Comparison of ENCODE assay signal across 8 cellular contexts in genomic region chr15:79310612-79310984, GRCh38. TPM values are rescaled to one million over a fixed set of nuclear protein-coding genes. Genes with fewer than 3 reads are reported as not detected.
DNase-seq lines count a peak whose midpoint lies in the region; ATAC-seq and TF ChIP-seq lines count a peak whose summit lies in the region.

No MANE protein-coding gene starts in this region.

- H3K79me1 ChIP-seq in neuronal stem cell (ENCODE audit: low read depth, low read length), result peaks cover 3% of the 10 kb centered on the region

- H3K36me3 ChIP-seq in neuronal stem cell (replicated peaks in 1 of 2; ENCODE audit: control insufficient read depth in 2 of 2, insufficient read depth in 2 of 2, low read length in 2 of 2), result peaks cover 14 to 28% of the 10 kb centered on the region in 2 donors

- H2BK5ac ChIP-seq in neuronal stem cell (ENCODE audit: low read length), result no peak overlapping the region

- H3K14ac ChIP-seq in neuronal stem cell (ENCODE audit: low read length), result no peak overlapping the region

- peak overlapping the region; percentile 81 for H3K4me2 ChIP-seq in neuronal stem cell (ENCODE audit: insufficient read depth, low read length, poor library complexity, severe bottlenecking)

- peak overlapping the region; percentile 99 for H2AFZ ChIP-seq in neuronal stem cell (ENCODE audit: low read length)

- peaks cover 4 to 6% of the 10 kb centered on the region in 2 donors for H3K4me1 ChIP-seq in neuronal stem cell (ENCODE audit: control insufficient read depth in 2 of 2, insufficient read depth in 1 of 2, low read depth in 1 of 2, low read length in 2 of 2)

- H3K27ac ChIP-seq in 22Rv1 (peak overlapping the region; percentile 80), neuronal stem cell (replicated peaks; ENCODE audit: low read length) (no peak overlapping the region)

- no peak overlapping the region for H2BK120ac ChIP-seq in neuronal stem cell (ENCODE audit: low read depth, low read length)

- no peak overlapping the region for H2BK15ac ChIP-seq in neuronal stem cell (ENCODE audit: low read length)

- H3K4me3 ChIP-seq in neuronal stem cell (ENCODE audit: low read length in 2 of 2), result peak overlapping the region; percentile 82 to 95

- no peaks in the 10 kb centered on the region for H3K9me3 ChIP-seq in neuronal stem cell (replicated peaks in 1 of 2; ENCODE audit: control insufficient read depth in 2 of 2, insufficient read depth in 1 of 2, low read depth in 1 of 2, low read length in 2 of 2)

- peak overlapping the region; percentile 54 for H3K18ac ChIP-seq in neuronal stem cell (ENCODE audit: low read length)

- H3K4ac ChIP-seq in neuronal stem cell (ENCODE audit: low read length), result no peak overlapping the region

- no peak for TF ChIP-seq CTCF in 22Rv1 (IDR thresholded peaks at IDR 0.05)

- H2AK5ac ChIP-seq in neuronal stem cell (ENCODE audit: low read depth, low read length), result no peak overlapping the region

- no CpG with 5 or more reads among the region's 17 CpGs for WGBS in neuronal stem cell (ENCODE audit: extremely low coverage in 2 of 2, insufficient read length in 2 of 2, insufficient replicate concordance in 1 of 2), 2 donors

- ATAC-seq in GM18519 (IDR thresholded peaks at IDR 0.05; ENCODE audit: low FRiP score, unreplicated experiment), result peak; percentile 5
- ATAC-seq in HG03108 (IDR thresholded peaks at IDR 0.05; ENCODE audit: unreplicated experiment), result peak; percentile 22

- H3K23ac ChIP-seq in neuronal stem cell (ENCODE audit: low read depth, low read length, poor library complexity), result no peak overlapping the region

- H3K9ac ChIP-seq in neuronal stem cell (ENCODE audit: low read depth, low read length, poor library complexity), result peak overlapping the region; percentile 84

- H2BK12ac ChIP-seq in neuronal stem cell (ENCODE audit: low read length), result no peak overlapping the region

- H4K91ac ChIP-seq in neuronal stem cell (ENCODE audit: low read depth, low read length, poor library complexity), result no peak overlapping the region

- peak; percentile 51 for DNase-seq in RPMI7951 (ENCODE audit: low read depth)
- DNase-seq in epidermal melanocyte (ENCODE audit: insufficient read length, low spot score), result peak; percentile 40
- DNase-seq in neuronal stem cell (ENCODE audit: low spot score), result no peak
- no peak for DNase-seq in MV-4-11 (lab: John Stamatoyannopoulos, UW)
- no peak for DNase-seq in germinal center (ENCODE audit: low spot score)

- peaks cover 0 to 31% (median 7%) of the 10 kb centered on the region in 3 experiments for H3K27me3 ChIP-seq in neuronal stem cell (ENCODE audit: control insufficient read depth in 3 of 3, insufficient read depth in 3 of 3, low read depth in 1 of 3, low read length in 3 of 3)

- H4K8ac ChIP-seq in neuronal stem cell (ENCODE audit: low read depth, low read length), result no peak overlapping the region

RNA-seq across cellular contexts. Expression of gene TMED3, which starts 0.3 kb away (rescaled TPM):
- total RNA-seq in RPMI7951 (2014; rRNA removed; shearing (Covaris generic)), result 119 and 130 TPM in 2 replicates
- 39.1 TPM for polyA plus RNA-seq in neuronal stem cell (2013, experiment 1 of 2)
- 38.7 TPM for polyA plus RNA-seq in neuronal stem cell (2013, experiment 2 of 2)

RNA-seq across cellular contexts. Expression of gene ANKRD34C, which starts 28.1 kb away (rescaled TPM):
- total RNA-seq in RPMI7951 (2014; rRNA removed; shearing (Covaris generic)), result not detected in 2 replicates
- not detected for polyA plus RNA-seq in neuronal stem cell (2013, experiment 1 of 2)
- polyA plus RNA-seq in neuronal stem cell (2013, experiment 2 of 2), result not detected

Comparison
In these comparisons a context has a peak if more than half of its experiments do, and no peak if none do; other contexts are left out.
1. DNase-seq: peak in RPMI7951 (single experiment) and epidermal melanocyte (single experiment); none in neuronal stem cell (single experiment), MV-4-11 (single experiment) and germinal center (single experiment).